8 cellular contexts compared by ENCODE assay signal in genomic region chr15:65583701-65584100, GRCh38. TPM values are rescaled to one million over a fixed set of nuclear protein-coding genes. Genes with fewer than 3 reads are reported as not detected.
A peak's percentile ranks its signal among the peaks of the same experiment; 100 is the strongest.
DNase-seq lines count a peak whose midpoint lies in the region; ATAC-seq, FAIRE-seq and TF ChIP-seq lines count a peak whose summit lies in the region.

No MANE protein-coding gene starts in this region.

- intact Hi-C loops in transverse colon (cut with DNase I; ENCODE audit: low total_unique reads) (no loop called here), lower lobe of right lung (cut with DNase I) (no loop called here)

- ATAC-seq in HG02870 (IDR thresholded peaks at IDR 0.05; ENCODE audit: unreplicated experiment), result peak; percentile 61
- ATAC-seq in lower lobe of right lung, result no peak

- DNase-seq in ACHN (peak; percentile 29), transverse colon (peak; percentile 13), frontal cortex (ENCODE audit: low spot score in 2 of 2) (no peak), lower lobe of right lung (no peak), T1000 (lab: John Stamatoyannopoulos, UW) (no peak)
- peak; percentile 3 to 6 for DNase-seq in activated CD4-positive, alpha-beta T cell treated with anti-CD3 and anti-CD28 coated beads, Interleukin-2, amount 50 U/mL, for 4 hours

- WGBS in transverse colon (ENCODE audit: low coverage in 1 of 2), 2 donors, result 60 to 63% methylated on average over 1 of the region's 1 CpG

- no peaks in the 10 kb centered on the region for H3K27me3 ChIP-seq in transverse colon
- H3K27me3 ChIP-seq in lower lobe of right lung (ENCODE audit: low read depth), result no peaks in the 10 kb centered on the region

- no peak overlapping the region for H3K27ac ChIP-seq in transverse colon
- H3K27ac ChIP-seq in lower lobe of right lung, result no peak overlapping the region

- H3K9me3 ChIP-seq in transverse colon, result no peaks in the 10 kb centered on the region
- no peaks in the 10 kb centered on the region for H3K9me3 ChIP-seq in lower lobe of right lung

- H3K4me3 ChIP-seq in transverse colon, result no peak overlapping the region
- no peak overlapping the region for H3K4me3 ChIP-seq in lower lobe of right lung

- TF ChIP-seq CTCF in transverse colon (IDR thresholded peaks at IDR 0.05) (no peak), lower lobe of right lung (IDR thresholded peaks at IDR 0.05) (no peak)

- FAIRE-seq in islet of Langerhans (lab: Jason Lieb, UNC) (peak; percentile 17), frontal cortex (lab: Jason Lieb, UNC) (no peak)

- no peak for TF ChIP-seq POLR2A in transverse colon (IDR thresholded peaks at IDR 0.05)

- peaks cover 0 to 53% (median 19%) of the 10 kb centered on the region in 4 donors for H3K36me3 ChIP-seq in transverse colon
- H3K36me3 ChIP-seq in lower lobe of right lung, result peaks cover 99% of the 10 kb centered on the region

- in situ Hi-C loops in ACHN (cut with HindIII; ENCODE audit: low pct_ligation_motif_present, low pct_unique_long_range_greater_than_20kb, low sequenced_read_pairs), result no loop called here
- in situ Hi-C loops in transverse colon (cut with MboI; ENCODE audit: low pct_ligation_motif_present in 1 of 4, low pct_unique_long_range_greater_than_20kb in 1 of 4, low sequenced_read_pairs in 3 of 4), result no loop called here

- no peaks in the 10 kb centered on the region for H3K4me1 ChIP-seq in transverse colon
- peaks cover 6% of the 10 kb centered on the region for H3K4me1 ChIP-seq in lower lobe of right lung

- TF ChIP-seq EP300 in transverse colon (IDR thresholded peaks at IDR 0.05; ENCODE audit: low read depth), result no peak

RNA-seq across cellular contexts. Expression of gene INTS14, which starts 27.2 kb away (rescaled TPM):
- total RNA-seq in transverse colon (100 to 1,000 TPM in 1 of 4 donors, 10 to 100 TPM in 3; 12.3 to 272 (median 37.2) TPM), frontal cortex (17.5 TPM), lower lobe of right lung (27.1 TPM)

RNA-seq across cellular contexts. Expression of gene SLC24A1, which starts 38.0 kb away (rescaled TPM):
- total RNA-seq in transverse colon (1 to 10 TPM; 5.8 to 9.7 (median 5.9) TPM), frontal cortex (1.6 TPM), lower lobe of right lung (11.4 TPM)

RNA-seq across cellular contexts. Expression of gene HACD3, which starts 53.4 kb away (rescaled TPM):
- 10 to 100 TPM in 3 of 4 donors, 1 to 10 TPM in 1; 2.6 to 48.0 (median 27.1) TPM for total RNA-seq in transverse colon
- total RNA-seq in frontal cortex, result 128 TPM
- 47.9 TPM for total RNA-seq in lower lobe of right lung

Comparison
In these comparisons a context has a peak if more than half of its experiments do, and no peak if none do; other contexts are left out.
1. DNase-seq: peak in ACHN (single experiment), activated CD4-positive, alpha-beta T cell treated with anti-CD3 and anti-CD28 coated beads, Interleukin-2, amount 50 U/mL, for 4 hours (2 of 2) and transverse colon (single experiment); none in frontal cortex (0 of 2), lower lobe of right lung (single experiment) and T1000 (single experiment).